In genomic region chr9:136762915-136763648, GRCh38 we compare ENCODE assay signal across 10 cellular contexts. TPM values are rescaled to one million over a fixed set of nuclear protein-coding genes. Genes with fewer than 3 reads are reported as not detected.
DNase-seq lines count a peak whose midpoint lies in the region; ATAC-seq and TF ChIP-seq lines count a peak whose summit lies in the region.
"Had no signal": no experiment of that assay in that cellular context is flagged by ENCODE, and none has a peak within 500 bp of the region (broad histone marks: within the 10 kb centered on the region; RNA-seq: fewer than 3 reads in every experiment).

No MANE protein-coding gene starts in this region.

- peak; percentile 59 for DNase-seq in activated CD4-positive, CD25-positive, alpha-beta regulatory T cell treated with anti-CD3 and anti-CD28 coated beads, Interleukin-2, amount 50 U/mL, for 72 hours
- DNase-seq in activated B cell treated with CpG ODN at 0.5 μM for 24 hours (no peak), left cardiac atrium (peak; percentile 71), superior temporal gyrus (ENCODE audit: extremely low spot score) (no peak)
- peak in 5 of 6 experiments; percentile 10 to 48 (median 33) for DNase-seq in stimulated activated naive CD4-positive, alpha-beta T cell (lab: John Stamatoyannopoulos, UW)

- no peak for TF ChIP-seq CTCF in activated B cell treated with CpG ODN at 0.5 μM for 24 hours (IDR thresholded peaks at IDR 0.05)

- CTCF ChIA-PET in activated B cell treated with CpG ODN at 0.5 μM for 24 hours (lab: Charles Lee): no interaction called here

- no peak for ATAC-seq in activated CD4-positive, CD25-positive, alpha-beta regulatory T cell treated with anti-CD3 and anti-CD28 coated beads, Interleukin-2, amount 50 U/mL, for 24 hours
- ATAC-seq in activated B cell treated with CpG ODN at 0.5 μM for 24 hours (ENCODE audit: low read depth) (peak; percentile 16), left cardiac atrium (peak; percentile 8 to 60), GM18861 (IDR thresholded peaks at IDR 0.05; ENCODE audit: unreplicated experiment) (no peak), HG02981 (IDR thresholded peaks at IDR 0.05; ENCODE audit: unreplicated experiment) (no peak)

- no peaks in the 10 kb centered on the region for H3K27me3 Mint-ChIP-seq in activated B cell treated with CpG ODN at 0.5 μM for 24 hours

- intact Hi-C loops in activated B cell treated with CpG ODN at 0.5 μM for 24 hours (cut with micrococcal nuclease) (no loop called here), left cardiac atrium (cut with DNase I) (no loop called here)

- H3K36me3 Mint-ChIP-seq in activated B cell treated with CpG ODN at 0.5 μM for 24 hours (ENCODE audit: low read depth): no peaks in the 10 kb centered on the region

- no peak overlapping the region for H3K27ac Mint-ChIP-seq in activated B cell treated with CpG ODN at 0.5 μM for 24 hours

- H3K4me3 Mint-ChIP-seq in activated B cell treated with CpG ODN at 0.5 μM for 24 hours: peak overlapping the region; percentile 4

- H3K4me1 Mint-ChIP-seq in activated B cell treated with CpG ODN at 0.5 μM for 24 hours: peaks cover 64% of the 10 kb centered on the region

- no peaks in the 10 kb centered on the region for H3K9me3 Mint-ChIP-seq in activated B cell treated with CpG ODN at 0.5 μM for 24 hours

- POLR2A ChIA-PET in activated B cell treated with CpG ODN at 0.5 μM for 24 hours (lab: Charles Lee): interaction anchor here (0.6 to 9.1 kb wide), 4 partner anchors 35 to 168 kb away, joined by 4 to 132 read pairs (median 10); no protein-coding TSS in a partner anchor

RNA-seq across cellular contexts. Expression of gene LCN15, which starts 1.2 kb away (rescaled TPM):
- total RNA-seq in activated B cell treated with CpG ODN at 0.5 μM for 24 hours (not detected in 2 replicates), left cardiac atrium (1 to 10 TPM in 1 of 2 donors, under 1 TPM in 1; 0.41 to 1.1 TPM)
- total RNA-seq: Caco-2, fibroblast of villous mesenchyme had no signal

RNA-seq across cellular contexts. Expression of gene LCN8, which starts 5.0 kb away (rescaled TPM):
- total RNA-seq in activated B cell treated with CpG ODN at 0.5 μM for 24 hours (5.3 and 6.9 TPM in 2 replicates), left cardiac atrium (not detected)
- total RNA-seq: Caco-2, fibroblast of villous mesenchyme had no signal

RNA-seq across cellular contexts. Expression of gene LCN6, which starts 14.8 kb away (rescaled TPM):
- total RNA-seq in activated B cell treated with CpG ODN at 0.5 μM for 24 hours (not detected in 2 replicates), left cardiac atrium (10 to 100 TPM; 18.2 to 51.8 TPM)
- total RNA-seq: Caco-2, fibroblast of villous mesenchyme had no signal

RNA-seq across cellular contexts. Expression of gene LCN10, which starts 20.3 kb away (rescaled TPM):
- 13.7 and 15.9 TPM in 2 replicates for total RNA-seq in activated B cell treated with CpG ODN at 0.5 μM for 24 hours
- total RNA-seq in left cardiac atrium: 10 to 100 TPM in 1 of 2 donors, 1 to 10 TPM in 1; 9.3 to 20.1 TPM
- total RNA-seq: Caco-2 had no signal

RNA-seq across cellular contexts. Expression of gene TMEM141, which starts 28.1 kb away (rescaled TPM):
- total RNA-seq in activated B cell treated with CpG ODN at 0.5 μM for 24 hours (34.9 and 35.8 TPM in 2 replicates), left cardiac atrium (10 to 100 TPM; 81.1 to 85.7 TPM)

Comparison
In these comparisons a context has a peak if more than half of its experiments do, and no peak if none do; other contexts are left out.
1. DNase-seq: peak in activated CD4-positive, CD25-positive, alpha-beta regulatory T cell treated with anti-CD3 and anti-CD28 coated beads, Interleukin-2, amount 50 U/mL, for 72 hours (single experiment), left cardiac atrium (single experiment) and stimulated activated naive CD4-positive, alpha-beta T cell (5 of 6); none in activated B cell treated with CpG ODN at 0.5 μM for 24 hours (single experiment) and superior temporal gyrus (single experiment).
2. ATAC-seq: peak in activated B cell treated with CpG ODN at 0.5 μM for 24 hours (single experiment) and left cardiac atrium (2 of 2); none in activated CD4-positive, CD25-positive, alpha-beta regulatory T cell treated with anti-CD3 and anti-CD28 coated beads, Interleukin-2, amount 50 U/mL, for 24 hours (0 of 2), GM18861 (single experiment) and HG02981 (single experiment).
3. RNA of gene LCN6, which starts 14.8 kb away (total RNA-seq): 18.2 to 51.8 TPM in left cardiac atrium; not detected in activated B cell treated with CpG ODN at 0.5 μM for 24 hours; every median in the first group is over 10 times any median in the second.